ENCODE assay signal across 26 cellular contexts in genomic region chr2:70496819-70497218, GRCh38. TPM values are rescaled to one million over a fixed set of nuclear protein-coding genes. Genes with fewer than 3 reads are reported as not detected.
DNase-seq lines count a peak whose midpoint lies in the region; ATAC-seq and TF ChIP-seq lines count a peak whose summit lies in the region.
"Had no signal": no experiment of that assay in that cellular context is flagged by ENCODE, and none has a peak within 500 bp of the region (broad histone marks: within the 10 kb centered on the region; RNA-seq: fewer than 3 reads in every experiment).

No MANE protein-coding gene starts in this region.

- no peaks in the 10 kb centered on the region for H3K36me3 ChIP-seq in endodermal cell (ENCODE audit: control insufficient read depth, insufficient read depth, low read length)
- H3K36me3 ChIP-seq: neural progenitor cell, pancreas, SJCRH30, stomach, thyroid gland had no signal

- H3K27ac Mint-ChIP-seq in endodermal cell: no peak overlapping the region
- H3K27ac Mint-ChIP-seq: activated T-helper 2 cell treated with anti-CD3 and anti-CD28 coated beads, Interferon-gamma antibody, Interleukin-2, Interleukin-4, amounts not matched to agents 10 μg/mL and 5 μg/mL and 100 μg/mL, durations not matched to agents 14 hours and 24 hours and 36 hours; brain; CD4-positive, CD25-positive, alpha-beta regulatory T cell; H9; neural progenitor cell had no signal

- no peak overlapping the region for H3K9ac ChIP-seq in endodermal cell (ENCODE audit: extremely low read depth, low read length, poor library complexity, severe bottlenecking)
- H3K9ac ChIP-seq: neural progenitor cell had no signal

- H3K27me3 ChIP-seq in endodermal cell (ENCODE audit: control insufficient read depth, insufficient read depth, low read length, poor library complexity, severe bottlenecking): peaks cover 6% of the 10 kb centered on the region
- H3K27me3 ChIP-seq: pancreas, SJCRH30, thyroid gland had no signal

- H3K9me3 Mint-ChIP-seq in endodermal cell: no peaks in the 10 kb centered on the region
- H3K9me3 Mint-ChIP-seq: activated T-helper 2 cell treated with anti-CD3 and anti-CD28 coated beads, Interferon-gamma antibody, Interleukin-2, Interleukin-4, amounts not matched to agents 10 μg/mL and 5 μg/mL and 100 μg/mL, durations not matched to agents 14 hours and 24 hours and 36 hours; brain; H9; neural progenitor cell had no signal

- H3K36me3 Mint-ChIP-seq in endodermal cell (ENCODE audit: low read depth): no peaks in the 10 kb centered on the region
- H3K36me3 Mint-ChIP-seq: brain; CD4-positive, CD25-positive, alpha-beta regulatory T cell; neural progenitor cell had no signal

- no peak overlapping the region for H3K4me3 Mint-ChIP-seq in endodermal cell
- H3K4me3 Mint-ChIP-seq: brain; CD4-positive, CD25-positive, alpha-beta regulatory T cell; H9; neural progenitor cell had no signal

- H3K27me3 Mint-ChIP-seq in endodermal cell (ENCODE audit: insufficient read depth): peaks cover 2% of the 10 kb centered on the region

- H3K27ac ChIP-seq in endodermal cell (ENCODE audit: low read depth, low read length): no peak overlapping the region
- H3K27ac ChIP-seq: neural progenitor cell, pancreas, SJCRH30, stomach had no signal

- H3K4me1 ChIP-seq in endodermal cell (ENCODE audit: control insufficient read depth, insufficient read depth, low read length): no peaks in the 10 kb centered on the region
- H3K4me1 ChIP-seq: neural progenitor cell, pancreas, SJCRH30, stomach had no signal

- no peaks in the 10 kb centered on the region for H3K9me3 ChIP-seq in endodermal cell (ENCODE audit: control insufficient read depth, low read length)
- H3K9me3 ChIP-seq: pancreas, SJCRH30, stomach, thyroid gland had no signal

- no peak for ATAC-seq in GM19351 (IDR thresholded peaks at IDR 0.05; ENCODE audit: unreplicated experiment)
- ATAC-seq: Panc1, pancreas had no signal

- no peak for TF ChIP-seq CTCF in endodermal cell (conservative IDR thresholded peaks at IDR 0.05)

- DNase-seq in Caki2 (ENCODE audit: low read depth): peak; percentile 31
- DNase-seq in HT1080 (ENCODE audit: low read depth): peak; percentile 71
- DNase-seq in ecto neural progenitor cell (ENCODE audit: low spot score): peak; percentile 10
- DNase-seq in renal cortical epithelial cell (ENCODE audit: low read depth): peak; percentile 57
- no peak for DNase-seq in endodermal cell
- DNase-seq in DMS 273 treated with DMSO at 0.1 percent for 48 hours (lab: John Stamatoyannopoulos, UW): no peak
- DNase-seq: activated CD4-positive, alpha-beta T cell treated with anti-CD3 and anti-CD28 coated beads for 48 hours; activated naive CD4-positive, alpha-beta T cell treated with anti-CD3 and anti-CD28 coated beads, Interleukin-2, amount 50 U/mL, for 16 hours; CD4-positive, CD25-positive, alpha-beta regulatory T cell; DND-41; glutamatergic neuron; H9; Kasumi-1; NCI-H1436; NCI-H2081; NCI-H2227 treated with DMSO at 0.1 percent for 48 hours; NCI-H526 treated with DMSO at 0.1 percent for 48 hours; pancreas; SJCRH30; stomach; thyroid gland had no signal

- no peak overlapping the region for H3K4me3 ChIP-seq in endodermal cell (ENCODE audit: low read length)
- H3K4me3 ChIP-seq: neural progenitor cell, pancreas, SJCRH30, stomach, thyroid gland had no signal

- H3K4me1 Mint-ChIP-seq in endodermal cell: peaks cover 4% of the 10 kb centered on the region
- H3K4me1 Mint-ChIP-seq: brain; CD4-positive, CD25-positive, alpha-beta regulatory T cell; neural progenitor cell had no signal

- 88 to 90% methylated on average over 4 to 5 of the region's 5 CpGs for WGBS in endodermal cell (ENCODE audit: insufficient coverage in 1 of 2, insufficient read length in 1 of 2), 2 experiments

- in situ Hi-C loops in Caki2 (cut with HindIII; ENCODE audit: low pct_unique_long_range_greater_than_20kb, low sequenced_read_pairs): no loop called here

RNA-seq across cellular contexts. Expression of gene TGFA, which starts 56.8 kb away (rescaled TPM):
- 84.3 and 116 TPM in 2 replicates for total RNA-seq in Caki2 (2014; rRNA removed; shearing (Covaris generic); ENCODE audit: low replicate concordance)
- 25.8 and 28.2 TPM in 2 replicates for total RNA-seq in HT1080 (2014; rRNA removed; shearing (Covaris generic))
- 49.5 and 53.0 TPM in 2 replicates for polyA plus RNA-seq in HT1080 (2015; cell fraction: cytosol; rRNA removed)
- polyA plus RNA-seq in HT1080 (2015; cell fraction: nucleus; rRNA removed): 31.3 and 33.7 TPM in 2 replicates
- total RNA-seq in renal cortical epithelial cell (91.7 and 150 TPM in 2 replicates), endodermal cell (1 to 10 TPM; 2.0 to 3.2 TPM)
- polyA plus RNA-seq in endodermal cell (2013, experiment 1 of 2): 0.75 TPM
- polyA plus RNA-seq in endodermal cell (2013, experiment 2 of 2): 0.66 TPM
- total RNA-seq: activated T-helper 2 cell treated with anti-CD3 and anti-CD28 coated beads, Interferon-gamma antibody, Interleukin-2, Interleukin-4, amounts not matched to agents 10 μg/mL and 5 μg/mL and 100 μg/mL, durations not matched to agents 14 hours and 24 hours and 36 hours had no signal

Comparison
In these comparisons a context has a peak if more than half of its experiments do, and no peak if none do; other contexts are left out.
1. DNase-seq: peak in Caki2 (single experiment), HT1080 (single experiment), ecto neural progenitor cell (single experiment) and renal cortical epithelial cell (single experiment); none in endodermal cell (single experiment) and DMS 273 treated with DMSO at 0.1 percent for 48 hours (single experiment).